Comparison of ENCODE assay signal across 12 cellular contexts in genomic region chr16:15829460-15829859, GRCh38. TPM values are rescaled to one million over a fixed set of nuclear protein-coding genes. Genes with fewer than 3 reads are reported as not detected.
DNase-seq lines count a peak whose midpoint lies in the region; TF ChIP-seq lines count a peak whose summit lies in the region.
"Had no signal": no experiment of that assay in that cellular context is flagged by ENCODE, and none has a peak within 500 bp of the region (broad histone marks: within the 10 kb centered on the region; RNA-seq: fewer than 3 reads in every experiment).

No MANE protein-coding gene starts in this region.

- DNase-seq in NCI-H1694 treated with DMSO at 0.1 percent for 48 hours (lab: John Stamatoyannopoulos, UW) (peak; percentile 2), NCI-H1694 (lab: John Stamatoyannopoulos, UW) (no peak), fibroblast of mammary gland (ENCODE audit: low read depth) (peak; percentile 0), mesendoderm (peak; percentile 30), uterus (peak; percentile 84 to 88)
- no peak for DNase-seq in stimulated activated CD4-positive, alpha-beta T cell treated with anti-CD3 and anti-CD28 coated beads, Interleukin-1b, Interleukin-23, amount 100 ng/mL, for 48 hours
- no peak for DNase-seq in T-helper 2 cell treated with Interferon-gamma antibody and Interleukin-4, amounts not matched to agents 5 μg/mL and 100 μg/mL, for 36 hours (ENCODE audit: low spot score)
- DNase-seq in activated T-helper 2 cell treated with anti-CD3 and anti-CD28 coated beads, Interferon-gamma antibody, Interleukin-2, Interleukin-4, amounts not matched to agents 10 μg/mL and 5 μg/mL and 100 μg/mL, durations not matched to agents 14 hours and 24 hours and 36 hours (ENCODE audit: low spot score), result no peak
- DNase-seq: NCI-H446 treated with DMSO at 0.1 percent for 48 hours, T-helper 1 cell had no signal

- H3K23ac ChIP-seq in mesendoderm (ENCODE audit: low read length), result no peak overlapping the region

- H3K56ac ChIP-seq in mesendoderm (ENCODE audit: low read length), result no peak overlapping the region

- H4K5ac ChIP-seq in mesendoderm (ENCODE audit: low read length), result no peak overlapping the region

- H2AK5ac ChIP-seq in mesendoderm (ENCODE audit: low read length), result no peak overlapping the region

- intact Hi-C loops in uterus (cut with DNase I; ENCODE audit: low total_unique reads), result no loop called here
- intact Hi-C loops in activated T-helper 2 cell treated with anti-CD3 and anti-CD28 coated beads, Interferon-gamma antibody, Interleukin-2, Interleukin-4, amounts not matched to agents 10 μg/mL and 5 μg/mL and 100 μg/mL, durations not matched to agents 14 hours and 24 hours and 36 hours (cut with micrococcal nuclease), result no loop called here

- no peak overlapping the region for H3K27ac Mint-ChIP-seq in T-helper 2 cell treated with Interferon-gamma antibody and Interleukin-4, amounts not matched to agents 5 μg/mL and 100 μg/mL, for 36 hours
- H3K27ac Mint-ChIP-seq in activated T-helper 2 cell treated with anti-CD3 and anti-CD28 coated beads, Interferon-gamma antibody, Interleukin-2, Interleukin-4, amounts not matched to agents 10 μg/mL and 5 μg/mL and 100 μg/mL, durations not matched to agents 14 hours and 24 hours and 36 hours, result no peak overlapping the region
- H3K27ac Mint-ChIP-seq: brain had no signal

- H3K4me2 ChIP-seq in mesendoderm (ENCODE audit: low read length), result no peak overlapping the region

- H3K36me3 ChIP-seq in mesendoderm (ENCODE audit: control insufficient read depth, insufficient read depth, low read length) (no peaks in the 10 kb centered on the region), uterus (no peaks in the 10 kb centered on the region)

- H2BK15ac ChIP-seq in mesendoderm (replicated peaks; ENCODE audit: low read depth), result no peak overlapping the region

- H3K18ac ChIP-seq in mesendoderm (ENCODE audit: low read length), result no peak overlapping the region

- TF ChIP-seq POLR2A in uterus (IDR thresholded peaks at IDR 0.05), result no peak

- no peaks in the 10 kb centered on the region for H3K9me3 ChIP-seq in uterus

- no peak overlapping the region for H4K8ac ChIP-seq in mesendoderm (ENCODE audit: low read depth, low read length)

- H3K4me3 ChIP-seq in fibroblast of mammary gland (ENCODE audit: control insufficient read depth, low read depth, low read length) (no peak overlapping the region), mesendoderm (ENCODE audit: low read length) (no peak overlapping the region), uterus (no peak overlapping the region)

- H3K4me1 Mint-ChIP-seq in T-helper 2 cell treated with Interferon-gamma antibody and Interleukin-4, amounts not matched to agents 5 μg/mL and 100 μg/mL, for 36 hours (ENCODE audit: low read depth), result no peaks in the 10 kb centered on the region
- H3K4me1 Mint-ChIP-seq in activated T-helper 2 cell treated with anti-CD3 and anti-CD28 coated beads, Interferon-gamma antibody, Interleukin-2, Interleukin-4, amounts not matched to agents 10 μg/mL and 5 μg/mL and 100 μg/mL, durations not matched to agents 14 hours and 24 hours and 36 hours (ENCODE audit: low read depth), result peaks cover 1% of the 10 kb centered on the region
- H3K4me1 Mint-ChIP-seq: brain had no signal

- H3K9ac ChIP-seq in mesendoderm (ENCODE audit: low read length), result no peak overlapping the region
- H3K9ac ChIP-seq: parathyroid adenoma had no signal

- WGBS in mesendoderm (ENCODE audit: extremely low coverage, insufficient coverage, low lambda C conversion rate), result no CpG with 5 or more reads among the region's 9 CpGs

- H2BK120ac ChIP-seq in mesendoderm (ENCODE audit: low read depth, low read length), result no peak overlapping the region

- no peaks in the 10 kb centered on the region for H3K79me1 ChIP-seq in mesendoderm (ENCODE audit: low read length)

- no peaks in the 10 kb centered on the region for H3K36me3 Mint-ChIP-seq in T-helper 2 cell treated with Interferon-gamma antibody and Interleukin-4, amounts not matched to agents 5 μg/mL and 100 μg/mL, for 36 hours (ENCODE audit: low read depth)
- H3K36me3 Mint-ChIP-seq in activated T-helper 2 cell treated with anti-CD3 and anti-CD28 coated beads, Interferon-gamma antibody, Interleukin-2, Interleukin-4, amounts not matched to agents 10 μg/mL and 5 μg/mL and 100 μg/mL, durations not matched to agents 14 hours and 24 hours and 36 hours (ENCODE audit: low read depth), result no peaks in the 10 kb centered on the region
- H3K36me3 Mint-ChIP-seq: brain had no signal

- TF ChIP-seq CTCF in fibroblast of mammary gland (conservative IDR thresholded peaks at IDR 0.05; ENCODE audit: control insufficient read depth, insufficient read depth, low read depth, low read length), result no peak
- peak in 1 of 4 experiments; percentile 5 for TF ChIP-seq CTCF in uterus (IDR thresholded peaks at IDR 0.05)

- H3K4me1 ChIP-seq in mesendoderm (ENCODE audit: control insufficient read depth, low read depth, low read length) (no peaks in the 10 kb centered on the region), uterus (peaks cover 0 to 28% of the 10 kb centered on the region in 2 donors)
- H3K4me1 ChIP-seq: parathyroid adenoma had no signal

- H3K9me3 Mint-ChIP-seq in T-helper 2 cell treated with Interferon-gamma antibody and Interleukin-4, amounts not matched to agents 5 μg/mL and 100 μg/mL, for 36 hours, result no peaks in the 10 kb centered on the region
- no peaks in the 10 kb centered on the region for H3K9me3 Mint-ChIP-seq in activated T-helper 2 cell treated with anti-CD3 and anti-CD28 coated beads, Interferon-gamma antibody, Interleukin-2, Interleukin-4, amounts not matched to agents 10 μg/mL and 5 μg/mL and 100 μg/mL, durations not matched to agents 14 hours and 24 hours and 36 hours

- peaks cover 8% of the 10 kb centered on the region for H3K27me3 Mint-ChIP-seq in T-helper 2 cell treated with Interferon-gamma antibody and Interleukin-4, amounts not matched to agents 5 μg/mL and 100 μg/mL, for 36 hours (ENCODE audit: low read depth)
- H3K27me3 Mint-ChIP-seq in activated T-helper 2 cell treated with anti-CD3 and anti-CD28 coated beads, Interferon-gamma antibody, Interleukin-2, Interleukin-4, amounts not matched to agents 10 μg/mL and 5 μg/mL and 100 μg/mL, durations not matched to agents 14 hours and 24 hours and 36 hours (ENCODE audit: low read depth), result peaks cover 6% of the 10 kb centered on the region

- H3K4ac ChIP-seq in mesendoderm (ENCODE audit: low read depth, low read length), result no peak overlapping the region

- H3K27me3 ChIP-seq in mesendoderm (ENCODE audit: insufficient read depth, low read length, poor library complexity) (no peaks in the 10 kb centered on the region), uterus (no peaks in the 10 kb centered on the region)

- H3K27ac ChIP-seq in mesendoderm (ENCODE audit: low read depth, low read length) (no peak overlapping the region), uterus (peak overlapping the region; percentile 79 to 85)
- H3K27ac ChIP-seq: parathyroid adenoma had no signal

- no peaks in the 10 kb centered on the region for H3K79me2 ChIP-seq in mesendoderm (ENCODE audit: control insufficient read depth, insufficient read depth, low read length)
- H3K79me2 ChIP-seq: parathyroid adenoma had no signal

- H3K4me3 Mint-ChIP-seq in T-helper 2 cell treated with Interferon-gamma antibody and Interleukin-4, amounts not matched to agents 5 μg/mL and 100 μg/mL, for 36 hours, result no peak overlapping the region
- no peak overlapping the region for H3K4me3 Mint-ChIP-seq in activated T-helper 2 cell treated with anti-CD3 and anti-CD28 coated beads, Interferon-gamma antibody, Interleukin-2, Interleukin-4, amounts not matched to agents 10 μg/mL and 5 μg/mL and 100 μg/mL, durations not matched to agents 14 hours and 24 hours and 36 hours (ENCODE audit: low read depth)
- H3K4me3 Mint-ChIP-seq: brain had no signal

- H2BK5ac ChIP-seq in mesendoderm (ENCODE audit: low read length), result no peak overlapping the region

RNA-seq across cellular contexts. Expression of gene MYH11, which starts 27.4 kb away (rescaled TPM):
- polyA plus RNA-seq in mesendoderm (2013, experiment 1 of 2), result 0.32 TPM
- polyA plus RNA-seq in mesendoderm (2013, experiment 2 of 2), result 0.66 TPM
- total RNA-seq in uterus, result 1,000 to 10,000 TPM in 2 of 4 donors, 100 to 1,000 TPM in 2; 447 to 1,893 (median 822) TPM
- total RNA-seq in activated T-helper 2 cell treated with anti-CD3 and anti-CD28 coated beads, Interferon-gamma antibody, Interleukin-2, Interleukin-4, amounts not matched to agents 10 μg/mL and 5 μg/mL and 100 μg/mL, durations not matched to agents 14 hours and 24 hours and 36 hours, result not detected in 2 replicates

RNA-seq across cellular contexts. Expression of gene CEP20, which starts 58.9 kb away (rescaled TPM):
- polyA plus RNA-seq in mesendoderm (2013, experiment 1 of 2), result 45.9 TPM
- 46.7 TPM for polyA plus RNA-seq in mesendoderm (2013, experiment 2 of 2)
- total RNA-seq in uterus, result 100 to 1,000 TPM in 1 of 4 donors, 10 to 100 TPM in 3; 13.8 to 101 (median 47.9) TPM
- 39.4 and 39.7 TPM in 2 replicates for total RNA-seq in activated T-helper 2 cell treated with anti-CD3 and anti-CD28 coated beads, Interferon-gamma antibody, Interleukin-2, Interleukin-4, amounts not matched to agents 10 μg/mL and 5 μg/mL and 100 μg/mL, durations not matched to agents 14 hours and 24 hours and 36 hours

Comparison
In these comparisons a context has a peak if more than half of its experiments do, and no peak if none do; other contexts are left out.
1. DNase-seq: peak in NCI-H1694 treated with DMSO at 0.1 percent for 48 hours (single experiment), fibroblast of mammary gland (single experiment), mesendoderm (single experiment) and uterus (2 of 2); none in NCI-H1694 (single experiment), stimulated activated CD4-positive, alpha-beta T cell treated with anti-CD3 and anti-CD28 coated beads, Interleukin-1b, Interleukin-23, amount 100 ng/mL, for 48 hours (single experiment), T-helper 2 cell treated with Interferon-gamma antibody and Interleukin-4, amounts not matched to agents 5 μg/mL and 100 μg/mL, for 36 hours (single experiment) and activated T-helper 2 cell treated with anti-CD3 and anti-CD28 coated beads, Interferon-gamma antibody, Interleukin-2, Interleukin-4, amounts not matched to agents 10 μg/mL and 5 μg/mL and 100 μg/mL, durations not matched to agents 14 hours and 24 hours and 36 hours (single experiment).
2. RNA of gene MYH11, which starts 27.4 kb away (total RNA-seq): 447 to 1,893 TPM in uterus; not detected in activated T-helper 2 cell treated with anti-CD3 and anti-CD28 coated beads, Interferon-gamma antibody, Interleukin-2, Interleukin-4, amounts not matched to agents 10 μg/mL and 5 μg/mL and 100 μg/mL, durations not matched to agents 14 hours and 24 hours and 36 hours; every median in the first group is over 100 times any median in the second.